ENCODE assay signal across 18 cellular contexts in the genomic region with DNA sequence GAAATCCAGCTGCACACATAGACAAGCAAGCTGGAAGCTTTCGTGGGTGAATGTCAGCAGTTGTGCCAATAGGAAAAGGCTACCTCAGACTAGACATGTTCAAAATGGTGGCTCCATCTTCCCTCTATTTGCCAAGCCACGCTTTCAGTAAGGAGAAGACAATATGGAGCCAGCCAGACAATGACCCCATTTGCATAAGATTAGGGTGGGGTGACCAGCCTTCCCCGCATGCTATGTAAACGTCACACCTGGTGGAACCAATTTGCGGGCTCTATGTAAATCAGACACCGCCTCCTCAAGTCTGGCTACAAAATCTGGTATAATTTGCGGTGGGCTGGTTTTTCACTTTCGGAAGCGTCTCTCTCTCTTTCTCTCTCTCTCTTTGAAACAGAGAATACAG.
A peak's percentile ranks its signal among the peaks of the same experiment; 100 is the strongest.
DNase-seq lines count a peak whose midpoint lies in the region; ATAC-seq and TF ChIP-seq lines count a peak whose summit lies in the region.
"Had no signal": no experiment of that assay in that cellular context is flagged by ENCODE, and none has a peak within 500 bp of the region (broad histone marks: within the 10 kb centered on the region; RNA-seq: fewer than 3 reads in every experiment).

No MANE protein-coding gene starts in this region.

- H3K36me3 ChIP-seq in PC-9 (ENCODE audit: low read depth) (no peaks in the 10 kb centered on the region), endodermal cell (ENCODE audit: control insufficient read depth, insufficient read depth, low read length) (no peaks in the 10 kb centered on the region), mesendoderm (ENCODE audit: control insufficient read depth, insufficient read depth, low read length) (no peaks in the 10 kb centered on the region), aorta (ENCODE audit: control insufficient read depth in 1 of 2, insufficient read depth in 2 of 2, low read length in 1 of 2) (no peaks in the 10 kb centered on the region)
- H3K36me3 ChIP-seq: BLaER1 had no signal

- H3K23ac ChIP-seq in H9 (ENCODE audit: insufficient read length, low read depth, low read length) (no peak overlapping the region), mesendoderm (ENCODE audit: low read length) (no peak overlapping the region)

- no TSS peak for BruUV-seq in PC-9 (replicated peaks; lab: Mats Ljungman, UMichigan)

- no peaks in the 10 kb centered on the region for H3K23me2 ChIP-seq in H9 (ENCODE audit: insufficient read length, low read depth, low read length, poor library complexity, severe bottlenecking)

- no peak overlapping the region for H4K91ac ChIP-seq in H9 (ENCODE audit: insufficient read length, low read depth, low read length)

- no peak overlapping the region for H4K8ac ChIP-seq in H9 (replicated peaks; ENCODE audit: insufficient read length, low read depth, low read length)
- H4K8ac ChIP-seq in mesendoderm (ENCODE audit: low read depth, low read length), result no peak overlapping the region

- CTCF ChIA-PET in PC-9 (lab: Charles Lee), result no interaction called here

- H2BK15ac ChIP-seq in H9 (ENCODE audit: low read depth, low read length) (no peak overlapping the region), mesendoderm (replicated peaks; ENCODE audit: low read depth) (no peak overlapping the region)

- no peak for ATAC-seq in aorta (ENCODE audit: low FRiP score)
- ATAC-seq in GM18511 (IDR thresholded peaks at IDR 0.05; ENCODE audit: unreplicated experiment), result no peak
- ATAC-seq: A549; CD8-positive, alpha-beta T cell; K562 had no signal

- H3K79me2 ChIP-seq in H9 (ENCODE audit: insufficient read depth, low read length), result no peaks in the 10 kb centered on the region
- H3K79me2 ChIP-seq in PC-9 (ENCODE audit: low read depth), result no peaks in the 10 kb centered on the region
- no peaks in the 10 kb centered on the region for H3K79me2 ChIP-seq in mesendoderm (ENCODE audit: control insufficient read depth, insufficient read depth, low read length)

- H4K20me1 ChIP-seq in H9 (ENCODE audit: control insufficient read depth, insufficient read depth, insufficient read length), result no peaks in the 10 kb centered on the region
- H4K20me1 ChIP-seq in PC-9 (ENCODE audit: insufficient read depth), result no peaks in the 10 kb centered on the region
- H4K20me1 ChIP-seq: BLaER1 had no signal

- WGBS in H9 (ENCODE audit: extremely low coverage, insufficient read length, low lambda C conversion rate), result no CpG with 5 or more reads among the region's 9 CpGs
- WGBS in endodermal cell (ENCODE audit: insufficient coverage in 1 of 2, insufficient read length in 1 of 2), 2 experiments, result 91 to 93% methylated on average over 8 to 9 of the region's 9 CpGs
- WGBS in mesendoderm (ENCODE audit: extremely low coverage, insufficient coverage, low lambda C conversion rate), result no CpG with 5 or more reads among the region's 9 CpGs
- 84 to 88% methylated on average over 9 of the region's 9 CpGs for WGBS in aorta, 2 donors

- 0 out of 2 replicates have a peak, but pooled peaks cover 5% of the 10 kb centered on the region for H3K9me2 ChIP-seq in PC-9 (ENCODE audit: insufficient read depth)

- H4K5ac ChIP-seq in H9 (ENCODE audit: insufficient read length, low read depth, low read length) (no peak overlapping the region), mesendoderm (ENCODE audit: low read length) (no peak overlapping the region)

- no peak overlapping the region for H3K4me3 Mint-ChIP-seq in H9
- no peak overlapping the region for H3K4me3 Mint-ChIP-seq in endodermal cell
- H3K4me3 Mint-ChIP-seq: CD8-positive, alpha-beta T cell had no signal

- H3K27ac Mint-ChIP-seq in H9, result no peak overlapping the region
- no peak overlapping the region for H3K27ac Mint-ChIP-seq in endodermal cell
- H3K27ac Mint-ChIP-seq: CD8-positive, alpha-beta T cell had no signal

- H3K14ac ChIP-seq in H9 (ENCODE audit: insufficient read depth, low read length), result no peak overlapping the region

- H3K4me1 ChIP-seq in H9 (ENCODE audit: insufficient read depth, low read length) (no peaks in the 10 kb centered on the region), PC-9 (replicated peaks; ENCODE audit: insufficient read depth) (no peaks in the 10 kb centered on the region), endodermal cell (ENCODE audit: control insufficient read depth, insufficient read depth, low read length) (no peaks in the 10 kb centered on the region), mesendoderm (ENCODE audit: control insufficient read depth, low read depth, low read length) (no peaks in the 10 kb centered on the region), aorta (ENCODE audit: control insufficient read depth in 1 of 2, insufficient read depth in 2 of 2, low read length in 2 of 2) (no peaks in the 10 kb centered on the region)
- H3K4me1 ChIP-seq: A549 had no signal

- no peak overlapping the region for H2AK5ac ChIP-seq in H9 (ENCODE audit: insufficient read length, low read length)
- H2AK5ac ChIP-seq in mesendoderm (ENCODE audit: low read length), result no peak overlapping the region

- intact Hi-C loops in PC-9 (cut with micrococcal nuclease; ENCODE audit: unreplicated experiment), result loop anchor here (10.0 kb wide), 1 partner anchor 636 kb away; no protein-coding TSS in a partner anchor
- intact Hi-C loops in aorta (cut with DNase I), result no loop called here

- no peak overlapping the region for H3K4ac ChIP-seq in H9 (ENCODE audit: low read depth, low read length)
- H3K4ac ChIP-seq in mesendoderm (ENCODE audit: low read depth, low read length), result no peak overlapping the region

- no peak overlapping the region for H3T11ph ChIP-seq in H9 (ENCODE audit: low read length)

- H3K4me2 ChIP-seq in H9 (ENCODE audit: insufficient read depth, insufficient read length, low read length), result no peak overlapping the region
- no peak overlapping the region for H3K4me2 ChIP-seq in PC-9
- no peak overlapping the region for H3K4me2 ChIP-seq in mesendoderm (ENCODE audit: low read length)
- H3K4me2 ChIP-seq: A549, BLaER1 had no signal

- no peaks in the 10 kb centered on the region for H3F3A ChIP-seq in PC-9 (ENCODE audit: insufficient read depth, low read depth)

- H3K4me1 Mint-ChIP-seq in H9 (peaks cover 0 to 4% of the 10 kb centered on the region in 2 experiments; a peak in 1 of 4 replicates), endodermal cell (peaks cover under 1% of the 10 kb centered on the region)

- peak overlapping the region; percentile 48 for H2BK120ac ChIP-seq in H9 (ENCODE audit: low read depth, low read length, poor library complexity, severe bottlenecking)
- H2BK120ac ChIP-seq in mesendoderm (ENCODE audit: low read depth, low read length), result no peak overlapping the region

- H3K27me3 ChIP-seq in H9 (ENCODE audit: insufficient read depth, low read length) (no peaks in the 10 kb centered on the region), PC-9 (ENCODE audit: insufficient read depth, low read depth) (no peaks in the 10 kb centered on the region), endodermal cell (ENCODE audit: control insufficient read depth, insufficient read depth, low read length, poor library complexity, severe bottlenecking) (no peaks in the 10 kb centered on the region), mesendoderm (ENCODE audit: insufficient read depth, low read length, poor library complexity) (no peaks in the 10 kb centered on the region), aorta (ENCODE audit: control insufficient read depth in 1 of 2, insufficient read depth in 2 of 2, low read length in 1 of 2) (no peaks in the 10 kb centered on the region)
- H3K27me3 ChIP-seq: BLaER1 had no signal

- H3K27ac ChIP-seq in H9 (ENCODE audit: insufficient read length, low read depth, low read length), result no peak overlapping the region
- no peak overlapping the region for H3K27ac ChIP-seq in PC-9
- no peak overlapping the region for H3K27ac ChIP-seq in endodermal cell (ENCODE audit: low read depth, low read length)
- H3K27ac ChIP-seq in mesendoderm (ENCODE audit: low read depth, low read length), result no peak overlapping the region
- H3K27ac ChIP-seq in aorta (ENCODE audit: low read depth in 1 of 2, low read length in 2 of 2), result no peak overlapping the region
- H3K27ac ChIP-seq: A549, BLaER1 had no signal

- TF ChIP-seq CTCF in H9 (conservative IDR thresholded peaks at IDR 0.05) (no peak), PC-9 (conservative IDR thresholded peaks at IDR 0.05) (no peak), endodermal cell (conservative IDR thresholded peaks at IDR 0.05) (no peak)

- no peak overlapping the region for H2BK12ac ChIP-seq in H9 (ENCODE audit: insufficient read length, low read depth, low read length)

- POLR2A ChIA-PET in PC-9 (lab: Charles Lee; ENCODE audit: unreplicated experiment), result no interaction called here

- H3K36me3 Mint-ChIP-seq in H9 (ENCODE audit: insufficient read depth in 1 of 3, low read depth in 3 of 3) (peaks cover 0 to 4% (median 2%) of the 10 kb centered on the region in 3 experiments; a peak in 2 of 7 replicates), endodermal cell (ENCODE audit: low read depth) (no peaks in the 10 kb centered on the region)
- H3K36me3 Mint-ChIP-seq: CD8-positive, alpha-beta T cell had no signal

- no peak overlapping the region for H2BK5ac ChIP-seq in H9 (ENCODE audit: insufficient read length, low read length)
- no peak overlapping the region for H2BK5ac ChIP-seq in mesendoderm (ENCODE audit: low read length)

- H3K56ac ChIP-seq in H9 (ENCODE audit: insufficient read length, low read depth, low read length) (no peak overlapping the region), mesendoderm (ENCODE audit: low read length) (no peak overlapping the region)

- no peak overlapping the region for H3K4me3 ChIP-seq in PC-9
- H3K4me3 ChIP-seq in endodermal cell (ENCODE audit: low read length), result no peak overlapping the region
- no peak overlapping the region for H3K4me3 ChIP-seq in mesendoderm (ENCODE audit: low read length)
- no peak overlapping the region for H3K4me3 ChIP-seq in aorta (ENCODE audit: low read length in 2 of 2)
- H3K4me3 ChIP-seq: A549, BLaER1, K562 had no signal

- peak overlapping the region; percentile 52 for H2AFZ ChIP-seq in H9 (ENCODE audit: low read length)
- H2AFZ ChIP-seq in PC-9, result peak overlapping the region; percentile 26; the same call in 1 of the 2 replicates

- no peak overlapping the region for H2BK20ac ChIP-seq in H9 (ENCODE audit: low read depth, low read length, poor library complexity, severe bottlenecking)

- H3K79me1 ChIP-seq in H9 (ENCODE audit: insufficient read depth, low read depth, low read length, poor library complexity, severe bottlenecking) (no peaks in the 10 kb centered on the region), mesendoderm (ENCODE audit: low read length) (no peaks in the 10 kb centered on the region)

- no peaks in the 10 kb centered on the region for H3K9me3 Mint-ChIP-seq in H9
- no peaks in the 10 kb centered on the region for H3K9me3 Mint-ChIP-seq in endodermal cell

- H3K27me3 Mint-ChIP-seq in H9 (ENCODE audit: low read depth) (no peaks in the 10 kb centered on the region), endodermal cell (ENCODE audit: insufficient read depth) (no peaks in the 10 kb centered on the region)

- H3K18ac ChIP-seq in H9 (ENCODE audit: insufficient read length, low read depth, low read length) (no peak overlapping the region), mesendoderm (ENCODE audit: low read length) (no peak overlapping the region)

- H3K9ac ChIP-seq in H9 (ENCODE audit: extremely low read depth, insufficient read length, low read length) (no peak overlapping the region), endodermal cell (ENCODE audit: extremely low read depth, low read length, poor library complexity, severe bottlenecking) (no peak overlapping the region), mesendoderm (ENCODE audit: low read length) (no peak overlapping the region)
- H3K9ac ChIP-seq: BLaER1 had no signal

- H3K9me3 ChIP-seq in H9 (ENCODE audit: control insufficient read depth, low read depth, low read length), result no peaks in the 10 kb centered on the region
- no peaks in the 10 kb centered on the region for H3K9me3 ChIP-seq in PC-9 (ENCODE audit: insufficient read depth, low read depth)
- H3K9me3 ChIP-seq in endodermal cell (ENCODE audit: control insufficient read depth, low read length), result no peaks in the 10 kb centered on the region
- no peaks in the 10 kb centered on the region for H3K9me3 ChIP-seq in aorta (ENCODE audit: control insufficient read depth, low read length)
- H3K9me3 ChIP-seq: A549, BLaER1 had no signal

- DNase-seq in H9 (peak; percentile 44), PC-9 (no peak), endodermal cell (peak; percentile 53), mesendoderm (peak; percentile 27), NCI-H446 treated with DMSO at 0.1 percent for 48 hours (lab: John Stamatoyannopoulos, UW) (no peak), dedifferentiated amniotic fluid mesenchymal stem cell (ENCODE audit: extremely low spot score) (no peak), aorta (no peak)
- DNase-seq: Calu3, DND-41, EL, HCEC 1CT, IMR-90, Karpas-422 had no signal

Comparison
In these comparisons a context has a peak if more than half of its experiments do, and no peak if none do; other contexts are left out.
1. DNase-seq: peak in H9 (single experiment), endodermal cell (single experiment) and mesendoderm (single experiment); none in PC-9 (0 of 2), NCI-H446 treated with DMSO at 0.1 percent for 48 hours (single experiment), dedifferentiated amniotic fluid mesenchymal stem cell (single experiment) and aorta (0 of 2).